In genomic region chr17:74981318-74981978, GRCh38 we compare ENCODE assay signal across 9 cellular contexts. TPM values are rescaled to one million over a fixed set of nuclear protein-coding genes. Genes with fewer than 3 reads are reported as not detected.
DNase-seq lines count a peak whose midpoint lies in the region; ATAC-seq, FAIRE-seq and TF ChIP-seq lines count a peak whose summit lies in the region.
"Had no signal": no experiment of that assay in that cellular context is flagged by ENCODE, and none has a peak within 500 bp of the region (broad histone marks: within the 10 kb centered on the region; RNA-seq: fewer than 3 reads in every experiment).

No MANE protein-coding gene starts in this region.

- ATAC-seq in upper lobe of left lung (ENCODE audit: low FRiP score in 2 of 2): no peak

- H3K9me3 Mint-ChIP-seq in activated T-cell treated with anti-CD3 and anti-CD28 coated beads, Interleukin-2, amount 50 U/mL, for 24 hours: no peaks in the 10 kb centered on the region

- H3K27me3 ChIP-seq in breast epithelium (no peaks in the 10 kb centered on the region), mesendoderm (ENCODE audit: insufficient read depth, low read length, poor library complexity) (no peaks in the 10 kb centered on the region), upper lobe of left lung (peaks cover 0 to 4% (median 2%) of the 10 kb centered on the region in 4 donors)

- no peak overlapping the region for H4K5ac ChIP-seq in mesendoderm (ENCODE audit: low read length)

- no CpG with 5 or more reads among the region's 16 CpGs for WGBS in mesendoderm (ENCODE audit: extremely low coverage, insufficient coverage, low lambda C conversion rate)
- 58 to 59% methylated on average over 12 to 16 of the region's 16 CpGs for WGBS in upper lobe of left lung, 2 donors

- TF ChIP-seq POLR2A in breast epithelium (IDR thresholded peaks at IDR 0.05) (no peak), upper lobe of left lung (IDR thresholded peaks at IDR 0.05) (no peak)

- no peak overlapping the region for H2BK120ac ChIP-seq in mesendoderm (ENCODE audit: low read depth, low read length)

- H3K36me3 ChIP-seq in breast epithelium (no peaks in the 10 kb centered on the region), mesendoderm (ENCODE audit: control insufficient read depth, insufficient read depth, low read length) (no peaks in the 10 kb centered on the region), upper lobe of left lung (no peaks in the 10 kb centered on the region)

- H3K4me2 ChIP-seq in mesendoderm (ENCODE audit: low read length): peak overlapping the region; percentile 47

- H3K56ac ChIP-seq in mesendoderm (ENCODE audit: low read length): peak overlapping the region; percentile 91

- H3K9ac ChIP-seq in mesendoderm (ENCODE audit: low read length): peak overlapping the region; percentile 78

- no peak overlapping the region for H3K23ac ChIP-seq in mesendoderm (ENCODE audit: low read length)

- intact Hi-C loops in breast epithelium (cut with DNase I; ENCODE audit: low total_unique reads): loop anchor here (10.0 kb wide), 1 partner anchor 53 kb away; no protein-coding TSS in a partner anchor

- no peaks in the 10 kb centered on the region for H3K36me3 Mint-ChIP-seq in activated T-cell treated with anti-CD3 and anti-CD28 coated beads, Interleukin-2, amount 50 U/mL, for 24 hours (ENCODE audit: low read depth)

- peak overlapping the region; percentile 74 for H3K27ac Mint-ChIP-seq in activated T-cell treated with anti-CD3 and anti-CD28 coated beads, Interleukin-2, amount 50 U/mL, for 24 hours

- H3K4me3 ChIP-seq in breast epithelium (peak overlapping the region; percentile 51 to 74 (median 70)), mesendoderm (ENCODE audit: low read length) (no peak overlapping the region), upper lobe of left lung (peak overlapping the region; percentile 26 to 74 (median 64))

- H2BK5ac ChIP-seq in mesendoderm (ENCODE audit: low read length): no peak overlapping the region

- no peak overlapping the region for H3K4ac ChIP-seq in mesendoderm (ENCODE audit: low read depth, low read length)

- H3K9me3 ChIP-seq in breast epithelium (no peaks in the 10 kb centered on the region), upper lobe of left lung (no peaks in the 10 kb centered on the region)

- H3K27ac ChIP-seq in breast epithelium: peak overlapping the region; percentile 94 to 95
- H3K27ac ChIP-seq in mesendoderm (ENCODE audit: low read depth, low read length): no peak overlapping the region
- H3K27ac ChIP-seq in upper lobe of left lung: peak overlapping the region; percentile 88 to 91 (median 89)

- H3K4me1 Mint-ChIP-seq in activated T-cell treated with anti-CD3 and anti-CD28 coated beads, Interleukin-2, amount 50 U/mL, for 24 hours (ENCODE audit: low read depth): peaks cover 16% of the 10 kb centered on the region

- no peak overlapping the region for H4K8ac ChIP-seq in mesendoderm (ENCODE audit: low read depth, low read length)

- H3K79me1 ChIP-seq in mesendoderm (ENCODE audit: low read length): no peaks in the 10 kb centered on the region

- no peak for TF ChIP-seq CTCF in breast epithelium (IDR thresholded peaks at IDR 0.05)
- TF ChIP-seq CTCF in upper lobe of left lung (IDR thresholded peaks at IDR 0.05): no peak

- TF ChIP-seq EP300 in upper lobe of left lung (IDR thresholded peaks at IDR 0.05): no peak

- FAIRE-seq in GM19239 (lab: Jason Lieb, UNC): no peak

- no peaks in the 10 kb centered on the region for H3K79me2 ChIP-seq in mesendoderm (ENCODE audit: control insufficient read depth, insufficient read depth, low read length)

- H3K4me1 ChIP-seq in breast epithelium: peaks cover 0 to 7% of the 10 kb centered on the region in 2 donors
- no peaks in the 10 kb centered on the region for H3K4me1 ChIP-seq in mesendoderm (ENCODE audit: control insufficient read depth, low read depth, low read length)
- H3K4me1 ChIP-seq in upper lobe of left lung: peaks cover 7 to 20% (median 16%) of the 10 kb centered on the region in 4 donors

- peaks cover 10% of the 10 kb centered on the region for H3K27me3 Mint-ChIP-seq in activated T-cell treated with anti-CD3 and anti-CD28 coated beads, Interleukin-2, amount 50 U/mL, for 24 hours

- no peak for DNase-seq in activated T-cell treated with anti-CD3 and anti-CD28 coated beads, Interleukin-2, amount 50 U/mL, for 24 hours
- no peak for DNase-seq in activated T-cell treated with anti-CD3 and anti-CD28 coated beads, Interleukin-2, amount 50 U/mL, for 48 hours
- no peak for DNase-seq in breast epithelium (ENCODE audit: low spot score in 2 of 2)
- DNase-seq in mesendoderm: no peak
- DNase-seq in upper lobe of left lung: no peak
- no peak for DNase-seq in 8988T
- DNase-seq in GM19239 (ENCODE audit: insufficient read length, low spot score): no peak
- DNase-seq in NCI-H510A (lab: John Stamatoyannopoulos, UW): no peak

- H2BK15ac ChIP-seq in mesendoderm (replicated peaks; ENCODE audit: low read depth): no peak overlapping the region

- H3K18ac ChIP-seq in mesendoderm (ENCODE audit: low read length): no peak overlapping the region

- H2AK5ac ChIP-seq in mesendoderm (ENCODE audit: low read length): no peak overlapping the region

- peak overlapping the region; percentile 79 for H3K4me3 Mint-ChIP-seq in activated T-cell treated with anti-CD3 and anti-CD28 coated beads, Interleukin-2, amount 50 U/mL, for 24 hours

RNA-seq across cellular contexts. Expression of gene CDR2L, which starts 6.0 kb away (rescaled TPM):
- total RNA-seq in breast epithelium (10 to 100 TPM in 1 of 3 donors, 1 to 10 TPM in 2; 8.0 to 13.1 (median 9.2) TPM), upper lobe of left lung (10 to 100 TPM; 15.6 to 48.8 (median 24.7) TPM)
- polyA plus RNA-seq in mesendoderm (2013, experiment 1 of 2): 32.5 TPM
- polyA plus RNA-seq in mesendoderm (2013, experiment 2 of 2): 31.7 TPM

RNA-seq across cellular contexts. Expression of gene HID1, which starts 8.9 kb away (rescaled TPM):
- total RNA-seq in breast epithelium (10 to 100 TPM in 2 of 3 donors, 1 to 10 TPM in 1; 6.1 to 46.5 (median 37.3) TPM), upper lobe of left lung (10 to 100 TPM; 21.6 to 60.8 (median 33.3) TPM)
- polyA plus RNA-seq in mesendoderm (2013, experiment 1 of 2): 5.3 TPM
- 5.6 TPM for polyA plus RNA-seq in mesendoderm (2013, experiment 2 of 2)

RNA-seq across cellular contexts. Expression of gene MRPL58, which starts 31.0 kb away (rescaled TPM):
- 10 to 100 TPM; 38.6 to 48.6 (median 44.6) TPM for total RNA-seq in breast epithelium
- polyA plus RNA-seq in mesendoderm (2013, experiment 1 of 2): 51.3 TPM
- polyA plus RNA-seq in mesendoderm (2013, experiment 2 of 2): 51.7 TPM
- 10 to 100 TPM; 10.5 to 41.0 (median 21.8) TPM for total RNA-seq in upper lobe of left lung

RNA-seq across cellular contexts. Expression of gene OTOP3, which starts 45.8 kb away (rescaled TPM):
- not detected for total RNA-seq in breast epithelium
- not detected for polyA plus RNA-seq in mesendoderm (2013, experiment 1 of 2)
- not detected for polyA plus RNA-seq in mesendoderm (2013, experiment 2 of 2)
- total RNA-seq in upper lobe of left lung: not detected
- total RNA-seq: Daoy had no signal

RNA-seq across cellular contexts. Expression of gene OTOP2, which starts 57.4 kb away (rescaled TPM):
- total RNA-seq in breast epithelium (under 1 TPM in 1 of 3 donors, not detected in 2; 0.33 TPM), upper lobe of left lung (not detected)
- polyA plus RNA-seq in mesendoderm (2013, experiment 1 of 2): not detected
- polyA plus RNA-seq in mesendoderm (2013, experiment 2 of 2): not detected
- total RNA-seq: Daoy had no signal
